ENCODE assay signal across 1 cellular context in the genomic region with DNA sequence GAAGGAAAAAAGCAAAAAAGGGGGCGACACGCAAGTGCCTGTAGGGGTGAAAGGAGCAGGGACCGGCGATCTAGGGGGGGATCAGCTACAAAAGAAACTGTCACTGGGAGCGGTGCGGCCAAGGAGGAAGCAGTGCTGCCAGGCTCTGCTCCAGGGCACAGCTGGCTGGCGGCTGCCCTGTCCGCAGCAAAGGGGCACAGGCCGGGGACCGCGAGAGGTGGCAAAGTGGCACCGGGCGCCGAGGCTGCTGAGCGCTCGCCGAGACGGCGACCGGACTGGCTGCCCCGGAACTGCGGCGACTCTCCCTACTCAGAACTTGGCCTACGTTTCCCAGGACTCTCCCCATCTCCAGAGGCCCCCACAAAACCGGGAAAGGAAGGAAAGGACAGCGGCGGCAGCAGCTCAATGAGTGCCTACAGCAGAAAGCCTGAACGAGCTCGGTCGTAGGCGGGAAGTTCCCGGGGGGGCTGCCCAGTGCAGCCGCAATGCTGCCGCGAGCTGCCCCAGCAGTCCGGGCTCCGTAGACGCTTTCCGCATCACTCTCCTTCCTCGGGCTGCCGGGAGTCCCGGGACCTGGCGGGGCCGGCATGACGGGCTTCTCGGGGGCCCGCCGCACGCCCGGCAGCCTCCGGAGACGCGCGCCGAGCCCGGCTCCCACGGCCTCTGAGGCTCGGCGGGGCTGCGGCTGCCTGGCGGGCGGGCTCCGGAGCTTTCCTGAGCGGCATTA.
TF ChIP-seq lines count a peak whose summit lies in the region.

No MANE protein-coding gene starts in this region.

TF ChIP-seq in SK-N-SH, 30 proteins besides CTCF, POLR2A, EP300 and RAD21 (continued from another document):
- TF ChIP-seq, protein P1, sequence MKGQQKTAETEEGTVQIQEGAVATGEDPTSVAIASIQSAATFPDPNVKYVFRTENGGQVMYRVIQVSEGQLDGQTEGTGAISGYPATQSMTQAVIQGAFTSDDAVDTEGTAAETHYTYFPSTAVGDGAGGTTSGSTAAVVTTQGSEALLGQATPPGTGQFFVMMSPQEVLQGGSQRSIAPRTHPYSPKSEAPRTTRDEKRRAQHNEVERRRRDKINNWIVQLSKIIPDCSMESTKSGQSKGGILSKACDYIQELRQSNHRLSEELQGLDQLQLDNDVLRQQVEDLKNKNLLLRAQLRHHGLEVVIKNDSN (IDR thresholded peaks at IDR 0.05; ENCODE audit: borderline replicate concordance, low read depth), result no peak
- TF ChIP-seq RXRA (IDR thresholded peaks at IDR 0.05; ENCODE audit: borderline replicate concordance, low read depth) (no peak), JUND (IDR thresholded peaks at IDR 0.05) (no peak), SIN3A (IDR thresholded peaks at IDR 0.05; ENCODE audit: borderline replicate concordance, low read depth, low read length) (no peak; the same call in 1 of the 2 replicates), FOSL2 (IDR thresholded peaks at IDR 0.05; ENCODE audit: borderline replicate concordance, low read depth) (no peak), ELF1 (IDR thresholded peaks at IDR 0.05) (no peak), CHD2 (IDR thresholded peaks at IDR 0.05; ENCODE audit: low read length, partially characterized antibody) (no peak), YY1 (IDR thresholded peaks at IDR 0.05; ENCODE audit: low read depth) (no peak), SMC3 (IDR thresholded peaks at IDR 0.05; ENCODE audit: low read depth, low read length) (no peak), TAF1 (IDR thresholded peaks at IDR 0.05; ENCODE audit: borderline replicate concordance, low read depth, low read length) (no peak), POLR2AphosphoS5 (IDR thresholded peaks at IDR 0.05; ENCODE audit: low read depth, low read length) (no peak), TCF12 (IDR thresholded peaks at IDR 0.05) (no peak)
- TF ChIP-seq, protein P2, sequence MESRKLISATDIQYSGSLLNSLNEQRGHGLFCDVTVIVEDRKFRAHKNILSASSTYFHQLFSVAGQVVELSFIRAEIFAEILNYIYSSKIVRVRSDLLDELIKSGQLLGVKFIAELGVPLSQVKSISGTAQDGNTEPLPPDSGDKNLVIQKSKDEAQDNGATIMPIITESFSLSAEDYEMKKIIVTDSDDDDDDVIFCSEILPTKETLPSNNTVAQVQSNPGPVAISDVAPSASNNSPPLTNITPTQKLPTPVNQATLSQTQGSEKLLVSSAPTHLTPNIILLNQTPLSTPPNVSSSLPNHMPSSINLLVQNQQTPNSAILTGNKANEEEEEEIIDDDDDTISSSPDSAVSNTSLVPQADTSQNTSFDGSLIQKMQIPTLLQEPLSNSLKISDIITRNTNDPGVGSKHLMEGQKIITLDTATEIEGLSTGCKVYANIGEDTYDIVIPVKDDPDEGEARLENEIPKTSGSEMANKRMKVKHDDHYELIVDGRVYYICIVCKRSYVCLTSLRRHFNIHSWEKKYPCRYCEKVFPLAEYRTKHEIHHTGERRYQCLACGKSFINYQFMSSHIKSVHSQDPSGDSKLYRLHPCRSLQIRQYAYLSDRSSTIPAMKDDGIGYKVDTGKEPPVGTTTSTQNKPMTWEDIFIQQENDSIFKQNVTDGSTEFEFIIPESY (IDR thresholded peaks at IDR 0.05; ENCODE audit: borderline replicate concordance, low read depth), result no peak; the same call in 1 of the 2 replicates
- TF ChIP-seq, protein P3, sequence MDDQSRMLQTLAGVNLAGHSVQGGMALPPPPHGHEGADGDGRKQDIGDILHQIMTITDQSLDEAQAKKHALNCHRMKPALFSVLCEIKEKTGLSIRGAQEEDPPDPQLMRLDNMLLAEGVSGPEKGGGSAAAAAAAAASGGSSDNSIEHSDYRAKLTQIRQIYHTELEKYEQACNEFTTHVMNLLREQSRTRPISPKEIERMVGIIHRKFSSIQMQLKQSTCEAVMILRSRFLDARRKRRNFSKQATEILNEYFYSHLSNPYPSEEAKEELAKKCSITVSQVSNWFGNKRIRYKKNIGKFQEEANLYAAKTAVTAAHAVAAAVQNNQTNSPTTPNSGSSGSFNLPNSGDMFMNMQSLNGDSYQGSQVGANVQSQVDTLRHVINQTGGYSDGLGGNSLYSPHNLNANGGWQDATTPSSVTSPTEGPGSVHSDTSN (IDR thresholded peaks at IDR 0.05), result no peak
- TF ChIP-seq, protein P4, sequence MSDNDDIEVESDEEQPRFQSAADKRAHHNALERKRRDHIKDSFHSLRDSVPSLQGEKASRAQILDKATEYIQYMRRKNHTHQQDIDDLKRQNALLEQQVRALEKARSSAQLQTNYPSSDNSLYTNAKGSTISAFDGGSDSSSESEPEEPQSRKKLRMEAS (IDR thresholded peaks at IDR 0.05; ENCODE audit: low read depth), result no peak; the same call in 1 of the 2 replicates
- TF ChIP-seq, protein P5, sequence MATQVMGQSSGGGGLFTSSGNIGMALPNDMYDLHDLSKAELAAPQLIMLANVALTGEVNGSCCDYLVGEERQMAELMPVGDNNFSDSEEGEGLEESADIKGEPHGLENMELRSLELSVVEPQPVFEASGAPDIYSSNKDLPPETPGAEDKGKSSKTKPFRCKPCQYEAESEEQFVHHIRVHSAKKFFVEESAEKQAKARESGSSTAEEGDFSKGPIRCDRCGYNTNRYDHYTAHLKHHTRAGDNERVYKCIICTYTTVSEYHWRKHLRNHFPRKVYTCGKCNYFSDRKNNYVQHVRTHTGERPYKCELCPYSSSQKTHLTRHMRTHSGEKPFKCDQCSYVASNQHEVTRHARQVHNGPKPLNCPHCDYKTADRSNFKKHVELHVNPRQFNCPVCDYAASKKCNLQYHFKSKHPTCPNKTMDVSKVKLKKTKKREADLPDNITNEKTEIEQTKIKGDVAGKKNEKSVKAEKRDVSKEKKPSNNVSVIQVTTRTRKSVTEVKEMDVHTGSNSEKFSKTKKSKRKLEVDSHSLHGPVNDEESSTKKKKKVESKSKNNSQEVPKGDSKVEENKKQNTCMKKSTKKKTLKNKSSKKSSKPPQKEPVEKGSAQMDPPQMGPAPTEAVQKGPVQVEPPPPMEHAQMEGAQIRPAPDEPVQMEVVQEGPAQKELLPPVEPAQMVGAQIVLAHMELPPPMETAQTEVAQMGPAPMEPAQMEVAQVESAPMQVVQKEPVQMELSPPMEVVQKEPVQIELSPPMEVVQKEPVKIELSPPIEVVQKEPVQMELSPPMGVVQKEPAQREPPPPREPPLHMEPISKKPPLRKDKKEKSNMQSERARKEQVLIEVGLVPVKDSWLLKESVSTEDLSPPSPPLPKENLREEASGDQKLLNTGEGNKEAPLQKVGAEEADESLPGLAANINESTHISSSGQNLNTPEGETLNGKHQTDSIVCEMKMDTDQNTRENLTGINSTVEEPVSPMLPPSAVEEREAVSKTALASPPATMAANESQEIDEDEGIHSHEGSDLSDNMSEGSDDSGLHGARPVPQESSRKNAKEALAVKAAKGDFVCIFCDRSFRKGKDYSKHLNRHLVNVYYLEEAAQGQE (IDR thresholded peaks at IDR 0.05; ENCODE audit: low read depth, low read length), result no peak
